In genomic region chr11:77115181-77115611, GRCh38 we compare ENCODE assay signal across 15 cellular contexts. TPM values are rescaled to one million over a fixed set of nuclear protein-coding genes. Genes with fewer than 3 reads are reported as not detected.
DNase-seq lines count a peak whose midpoint lies in the region; ATAC-seq and TF ChIP-seq lines count a peak whose summit lies in the region.
"Had no signal": no experiment of that assay in that cellular context is flagged by ENCODE, and none has a peak within 500 bp of the region (broad histone marks: within the 10 kb centered on the region; RNA-seq: fewer than 3 reads in every experiment).

No MANE protein-coding gene starts in this region.

- no TSS peak for BruUV-seq in A673 (replicated peaks; lab: Mats Ljungman, UMichigan)

- CTCF ChIA-PET in A673 (lab: Charles Lee), result interaction anchor here (0.6 to 1.7 kb wide), 3 partner anchors 12 to 68 kb away, joined by 3 to 11 read pairs (median 5); no protein-coding TSS in a partner anchor
- CTCF ChIA-PET in activated CD4-positive, alpha-beta T cell treated with anti-CD3 and anti-CD28 coated beads, Interleukin-2, amount 10 ng/mL, durations not matched to agents 7 days and 5 days (lab: Charles Lee), result interaction anchor here (0.6 to 1.3 kb wide), 4 partner anchors 10 to 660 kb away, joined by 3 to 4 read pairs (median 3); partner anchors contain the start of gene MYO7A

- POLR2A ChIA-PET in A673 (lab: Charles Lee; ENCODE audit: low non-redundant PET), result no interaction called here
- POLR2A ChIA-PET in activated CD4-positive, alpha-beta T cell treated with anti-CD3 and anti-CD28 coated beads, Interleukin-2, amount 10 ng/mL, durations not matched to agents 7 days and 5 days (lab: Charles Lee), result no interaction called here

- no peak overlapping the region for H3K27ac ChIP-seq in A673 (ENCODE audit: low read depth, low read length, poor library complexity, severe bottlenecking)
- no peak overlapping the region for H3K27ac ChIP-seq in foreskin keratinocyte
- H3K27ac ChIP-seq in uterus, result no peak overlapping the region
- H3K27ac ChIP-seq: neutrophil had no signal

- 0 out of 2 replicates have a peak, but pooled peaks have one; percentile 24 for TF ChIP-seq CTCF in A673 (conservative IDR thresholded peaks at IDR 0.05; ENCODE audit: low read depth, low read length)
- TF ChIP-seq CTCF in GM13976 (IDR thresholded peaks at IDR 0.05; ENCODE audit: borderline replicate concordance, control extremely low read depth, extremely low read depth, insufficient read depth, missing control alignments), result peak; percentile 12
- no peak for TF ChIP-seq CTCF in foreskin keratinocyte (conservative IDR thresholded peaks at IDR 0.05)
- no peak for TF ChIP-seq CTCF in omental fat pad (IDR thresholded peaks at IDR 0.05)
- TF ChIP-seq CTCF in uterus (IDR thresholded peaks at IDR 0.05), result no peak

- H3K4me3 ChIP-seq in A673 (ENCODE audit: low read depth, low read length, poor library complexity, severe bottlenecking) (no peak overlapping the region), uterus (no peak overlapping the region)

- intact Hi-C loops in A673 (cut with micrococcal nuclease; ENCODE audit: unreplicated experiment), result no loop called here
- intact Hi-C loops in uterus (cut with DNase I; ENCODE audit: low total_unique reads), result no loop called here

- no peaks in the 10 kb centered on the region for H3K27me3 Mint-ChIP-seq in activated CD4-positive, alpha-beta T cell treated with anti-CD3 and anti-CD28 coated beads, Interleukin-2, amount 10 ng/mL, durations not matched to agents 7 days and 5 days
- H3K27me3 Mint-ChIP-seq: activated B cell treated with CpG ODN at 0.5 μM for 24 hours; CD4-positive, alpha-beta T cell had no signal

- TF ChIP-seq POLR2A in uterus (IDR thresholded peaks at IDR 0.05), result no peak

- H3K27ac Mint-ChIP-seq in activated CD4-positive, alpha-beta T cell treated with anti-CD3 and anti-CD28 coated beads, Interleukin-2, amount 10 ng/mL, durations not matched to agents 7 days and 5 days, result no peak overlapping the region
- H3K27ac Mint-ChIP-seq: activated B cell treated with CpG ODN at 0.5 μM for 24 hours; CD4-positive, alpha-beta T cell had no signal

- H3K4me3 Mint-ChIP-seq in activated CD4-positive, alpha-beta T cell treated with anti-CD3 and anti-CD28 coated beads, Interleukin-2, amount 10 ng/mL, durations not matched to agents 7 days and 5 days, result no peak overlapping the region
- H3K4me3 Mint-ChIP-seq: activated B cell treated with CpG ODN at 0.5 μM for 24 hours; CD4-positive, alpha-beta T cell had no signal

- H3K4me1 Mint-ChIP-seq in activated CD4-positive, alpha-beta T cell treated with anti-CD3 and anti-CD28 coated beads, Interleukin-2, amount 10 ng/mL, durations not matched to agents 7 days and 5 days, result peaks cover 4% of the 10 kb centered on the region
- H3K4me1 Mint-ChIP-seq: activated B cell treated with CpG ODN at 0.5 μM for 24 hours had no signal

- H3K9me3 ChIP-seq in A673 (ENCODE audit: low read depth, low read length, poor library complexity, severe bottlenecking) (no peaks in the 10 kb centered on the region), uterus (no peaks in the 10 kb centered on the region)
- H3K9me3 ChIP-seq: neutrophil had no signal

- DNase-seq in A673 (ENCODE audit: low spot score), result no peak
- DNase-seq in GM13976 (ENCODE audit: low spot score), result no peak
- DNase-seq in SKM-1 (lab: John Stamatoyannopoulos, UW; ENCODE audit: unreplicated experiment), result peak; percentile 2
- no peak for DNase-seq in foreskin keratinocyte
- DNase-seq in NCI-H1105 (lab: John Stamatoyannopoulos, UW), result no peak
- DNase-seq in omental fat pad (ENCODE audit: low spot score), result no peak
- no peak for DNase-seq in uterus
- DNase-seq in activated CD4-positive, alpha-beta T cell treated with anti-CD3 and anti-CD28 coated beads, Interleukin-2, amount 10 ng/mL, durations not matched to agents 7 days and 5 days, result no peak
- DNase-seq: activated B cell treated with CpG ODN at 0.5 μM for 24 hours; CD4-positive, alpha-beta T cell; central memory CD4-positive, alpha-beta T cell; NCI-H2081 treated with DMSO at 0.1 percent for 48 hours; stimulated activated CD4-positive, alpha-beta T cell treated with anti-CD3 and anti-CD28 coated beads, Interleukin-4, amount 100 ng/mL, for 1 hour had no signal

- in situ Hi-C loops in GM13976 (cut with MboI; ENCODE audit: low sequenced_read_pairs, unreplicated experiment), result no loop called here

- ATAC-seq in foreskin keratinocyte, result peak; percentile 18
- no peak for ATAC-seq in omental fat pad (ENCODE audit: low FRiP score)

- H3K27me3 ChIP-seq in A673 (replicated peaks; ENCODE audit: insufficient read depth, low read depth, low read length, poor library complexity), result no peaks in the 10 kb centered on the region
- no peaks in the 10 kb centered on the region for H3K27me3 ChIP-seq in foreskin keratinocyte
- H3K27me3 ChIP-seq in uterus, result no peaks in the 10 kb centered on the region
- H3K27me3 ChIP-seq: neutrophil had no signal

- no peaks in the 10 kb centered on the region for H3K36me3 ChIP-seq in A673 (ENCODE audit: insufficient read depth, low read length, poor library complexity, severe bottlenecking)
- H3K36me3 ChIP-seq in uterus, result no peaks in the 10 kb centered on the region
- H3K36me3 ChIP-seq: neutrophil had no signal

- H3K36me3 Mint-ChIP-seq in activated CD4-positive, alpha-beta T cell treated with anti-CD3 and anti-CD28 coated beads, Interleukin-2, amount 10 ng/mL, durations not matched to agents 7 days and 5 days (ENCODE audit: low read depth), result no peaks in the 10 kb centered on the region

- no peaks in the 10 kb centered on the region for H3K9me3 Mint-ChIP-seq in activated CD4-positive, alpha-beta T cell treated with anti-CD3 and anti-CD28 coated beads, Interleukin-2, amount 10 ng/mL, durations not matched to agents 7 days and 5 days
- H3K9me3 Mint-ChIP-seq: activated B cell treated with CpG ODN at 0.5 μM for 24 hours; CD4-positive, alpha-beta T cell had no signal

- H3K4me1 ChIP-seq in A673 (ENCODE audit: insufficient read depth, low read length, poor library complexity, severe bottlenecking) (no peaks in the 10 kb centered on the region), foreskin keratinocyte (no peaks in the 10 kb centered on the region), uterus (no peaks in the 10 kb centered on the region)

RNA-seq across cellular contexts. Expression of gene OMP, which starts 12.6 kb away (rescaled TPM):
- total RNA-seq in A673 (2021), result not detected in 2 replicates
- total RNA-seq in foreskin keratinocyte, result not detected in 2 replicates
- polyA plus RNA-seq in foreskin keratinocyte, result not detected in 2 replicates
- total RNA-seq in omental fat pad, result not detected
- total RNA-seq in uterus, result 1 to 10 TPM in 2 of 4 donors, not detected in 2; 1.0 to 2.1 TPM
- not detected for total RNA-seq in activated CD4-positive, alpha-beta T cell treated with anti-CD3 and anti-CD28 coated beads, Interleukin-2, amount 10 ng/mL, durations not matched to agents 7 days and 5 days
- total RNA-seq: activated B cell treated with CpG ODN at 0.5 μM for 24 hours; CD4-positive, alpha-beta T cell; subcutaneous adipose tissue had no signal

RNA-seq across cellular contexts. Expression of gene MYO7A, which starts 12.8 kb away (rescaled TPM):
- not detected in 2 replicates for total RNA-seq in A673 (2021)
- total RNA-seq in foreskin keratinocyte, result 0.27 and 0.35 TPM in 2 replicates
- 0.22 and 0.25 TPM in 2 replicates for polyA plus RNA-seq in foreskin keratinocyte
- total RNA-seq in omental fat pad, result 10 to 100 TPM; 13.4 to 29.9 (median 18.0) TPM
- 10 to 100 TPM in 1 of 4 donors, 1 to 10 TPM in 3; 2.0 to 18.2 (median 6.6) TPM for total RNA-seq in uterus
- under 1 TPM; 0.07 to 0.15 TPM for total RNA-seq in activated CD4-positive, alpha-beta T cell treated with anti-CD3 and anti-CD28 coated beads, Interleukin-2, amount 10 ng/mL, durations not matched to agents 7 days and 5 days

RNA-seq across cellular contexts. Expression of gene CAPN5, which starts 48.4 kb away (rescaled TPM):
- total RNA-seq in A673 (2021), result 4.3 and 7.0 TPM in 2 replicates
- total RNA-seq in foreskin keratinocyte, result 0.81 and 1.4 TPM in 2 replicates
- polyA plus RNA-seq in foreskin keratinocyte, result 0.88 and 1.5 TPM in 2 replicates
- 1 to 10 TPM; 3.3 to 8.5 (median 4.7) TPM for total RNA-seq in omental fat pad
- 10 to 100 TPM in 2 of 4 donors, 1 to 10 TPM in 2; 1.8 to 16.6 (median 8.0) TPM for total RNA-seq in uterus
- under 1 TPM; 0.81 to 0.89 TPM for total RNA-seq in activated CD4-positive, alpha-beta T cell treated with anti-CD3 and anti-CD28 coated beads, Interleukin-2, amount 10 ng/mL, durations not matched to agents 7 days and 5 days

Comparison
In these comparisons a context has a peak if more than half of its experiments do, and no peak if none do; other contexts are left out.
1. CTCF ChIP-seq: peak in A673 (single experiment) and GM13976 (single experiment); none in foreskin keratinocyte (single experiment), omental fat pad (0 of 3) and uterus (0 of 4).